33 cellular contexts compared by ENCODE assay signal in the genomic region with DNA sequence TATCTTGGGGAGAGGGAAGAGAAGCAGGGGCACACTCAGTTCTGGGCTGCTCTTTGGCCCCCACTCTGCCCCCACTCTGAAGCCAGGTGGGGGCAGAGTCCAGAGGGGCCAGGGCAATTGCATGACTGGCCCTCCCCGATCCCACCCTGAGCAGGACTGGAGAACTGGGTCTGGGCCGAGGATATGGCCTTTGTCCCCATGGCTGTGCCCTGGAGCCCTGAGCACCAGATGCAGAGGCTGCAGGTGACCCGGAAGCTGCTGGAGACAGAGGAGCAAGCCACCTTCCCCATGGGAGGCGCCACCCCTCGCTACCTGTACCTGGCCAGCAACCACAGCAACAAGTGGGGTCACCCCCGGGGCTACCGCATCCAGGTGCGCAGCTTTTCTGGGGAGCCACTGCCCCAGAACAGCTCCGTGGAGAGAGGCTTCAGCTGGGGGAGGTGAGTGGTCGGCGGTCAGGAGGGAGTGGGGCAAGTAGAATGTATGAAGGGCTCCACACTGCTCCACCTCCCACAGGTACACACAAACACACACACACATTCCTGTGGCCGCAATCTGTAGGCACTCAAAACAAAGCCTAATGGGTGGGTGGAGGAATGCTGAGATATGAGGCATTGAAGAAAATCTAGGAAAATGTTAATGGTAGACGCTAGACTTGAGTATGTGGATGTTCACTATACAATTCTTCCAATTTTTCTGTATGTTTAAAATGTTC. TPM values are rescaled to one million over a fixed set of nuclear protein-coding genes. Genes with fewer than 3 reads are reported as not detected.
"Had no signal": no experiment of that assay in that cellular context is flagged by ENCODE, and none has a peak within 500 bp of the region (broad histone marks: within the 10 kb centered on the region; RNA-seq: fewer than 3 reads in every experiment).

No MANE protein-coding gene starts in this region.

- H3K4me1 ChIP-seq: breast epithelium, left lung, prostate gland, suprapubic skin had no signal

- H3K9me3 ChIP-seq: breast epithelium, neutrophil, prostate gland, suprapubic skin, tibial artery had no signal

- H3K4me1 Mint-ChIP-seq: activated naive CD4-positive, alpha-beta T cell treated with anti-CD3 and anti-CD28 coated beads, Interleukin-2, amount 10 ng/mL, durations not matched to agents 7 days and 5 days; activated naive CD8-positive, alpha-beta T cell treated with anti-CD3 and anti-CD28 coated beads, Interleukin-2, amount 10 ng/mL, durations not matched to agents 7 days and 5 days; immature natural killer cell; nephron had no signal

- H3K27me3 ChIP-seq: breast epithelium, left lung, neutrophil, tibial artery had no signal

- H3K4me3 Mint-ChIP-seq: activated CD4-positive, alpha-beta memory T cell treated with anti-CD3 and anti-CD28 coated beads for 36 hours; activated naive CD4-positive, alpha-beta T cell treated with anti-CD3 and anti-CD28 coated beads, Interleukin-2, amount 10 ng/mL, durations not matched to agents 7 days and 5 days; activated naive CD8-positive, alpha-beta T cell treated with anti-CD3 and anti-CD28 coated beads, Interleukin-2, amount 10 ng/mL, durations not matched to agents 7 days and 5 days; activated T-cell treated with anti-CD3 and anti-CD28 coated beads, Interleukin-2, amount 50 U/mL, for 24 hours; immature natural killer cell; nephron; T-helper 1 cell treated with Interleukin-12 subunit alpha and Interleukin-12 subunit beta and Interleukin-4 antibody, amounts not matched to agents 30 μg/mL and 1 μg/mL, for 36 hours had no signal

- H3K27ac Mint-ChIP-seq: activated CD4-positive, alpha-beta memory T cell treated with anti-CD3 and anti-CD28 coated beads for 36 hours; activated naive CD4-positive, alpha-beta T cell treated with anti-CD3 and anti-CD28 coated beads, Interleukin-2, amount 10 ng/mL, durations not matched to agents 7 days and 5 days; activated naive CD8-positive, alpha-beta T cell treated with anti-CD3 and anti-CD28 coated beads, Interleukin-2, amount 10 ng/mL, durations not matched to agents 7 days and 5 days; activated T-cell treated with anti-CD3 and anti-CD28 coated beads, Interleukin-2, amount 50 U/mL, for 24 hours; immature natural killer cell; T-helper 1 cell treated with Interleukin-12 subunit alpha and Interleukin-12 subunit beta and Interleukin-4 antibody, amounts not matched to agents 30 μg/mL and 1 μg/mL, for 36 hours had no signal

- ATAC-seq: activated CD4-positive, CD25-positive, alpha-beta regulatory T cell treated with anti-CD3 and anti-CD28 coated beads, Interleukin-2, amount 50 U/mL, for 24 hours; esophagus mucosa; left lung; mucosa of descending colon had no signal

- H3K27ac ChIP-seq: breast epithelium, left lung, neutrophil, prostate gland, suprapubic skin, tibial artery, WERI-Rb-1 had no signal

- H3K4me3 ChIP-seq: breast epithelium, left lung, lung, mucosa of descending colon, prostate gland, suprapubic skin, tibial artery had no signal

- H3K36me3 ChIP-seq: breast epithelium, left lung, prostate gland, suprapubic skin, WERI-Rb-1 had no signal

- H3K36me3 Mint-ChIP-seq: activated CD4-positive, alpha-beta memory T cell treated with anti-CD3 and anti-CD28 coated beads for 36 hours; activated naive CD4-positive, alpha-beta T cell treated with anti-CD3 and anti-CD28 coated beads, Interleukin-2, amount 10 ng/mL, durations not matched to agents 7 days and 5 days; activated naive CD8-positive, alpha-beta T cell treated with anti-CD3 and anti-CD28 coated beads, Interleukin-2, amount 10 ng/mL, durations not matched to agents 7 days and 5 days; immature natural killer cell had no signal

- DNase-seq: activated CD4-positive, alpha-beta memory T cell treated with anti-CD3 and anti-CD28 coated beads for 36 hours; activated CD4-positive, alpha-beta T cell treated with anti-CD3 and anti-CD28 coated beads for 48 hours; activated CD8-positive, alpha-beta memory T cell treated with anti-CD3 and anti-CD28 coated beads, Interleukin-2, amount 50 U/mL, for 48 hours; activated gamma-delta T cell; activated naive CD4-positive, alpha-beta T cell treated with anti-CD3 and anti-CD28 coated beads, Interleukin-2, amount 10 ng/mL, durations not matched to agents 7 days and 5 days; activated naive CD8-positive, alpha-beta T cell treated with anti-CD3 and anti-CD28 coated beads, Interleukin-2, amount 10 ng/mL, durations not matched to agents 7 days and 5 days; activated T-cell treated with anti-CD3 and anti-CD28 coated beads, Interleukin-2, amount 50 U/mL, for 24 hours; amniotic stem cell; central memory CD4-positive, alpha-beta T cell; foreskin fibroblast; head of caudate nucleus; hypothalamus; immature natural killer cell; left lung; stimulated activated naive CD4-positive, alpha-beta T cell; T1000; tibial artery; WERI-Rb-1 had no signal

RNA-seq across cellular contexts. Expression of gene AOC3, which starts 21.4 kb away (rescaled TPM):
- polyA plus RNA-seq: immature natural killer cell had no signal

RNA-seq across cellular contexts. Expression of gene G6PC1, which starts 28.2 kb away (rescaled TPM):
- total RNA-seq: activated CD4-positive, alpha-beta memory T cell treated with anti-CD3 and anti-CD28 coated beads for 36 hours; activated naive CD8-positive, alpha-beta T cell treated with anti-CD3 and anti-CD28 coated beads, Interleukin-2, amount 10 ng/mL, durations not matched to agents 7 days and 5 days; breast epithelium; esophagus mucosa; kidney epithelial cell; left lung; mesenteric fat pad; myocyte; osteocyte; prostate gland; suprapubic skin; urinary bladder had no signal
- polyA plus RNA-seq: immature natural killer cell, lung had no signal
